20 cellular contexts compared by ENCODE assay signal in the genomic region with DNA sequence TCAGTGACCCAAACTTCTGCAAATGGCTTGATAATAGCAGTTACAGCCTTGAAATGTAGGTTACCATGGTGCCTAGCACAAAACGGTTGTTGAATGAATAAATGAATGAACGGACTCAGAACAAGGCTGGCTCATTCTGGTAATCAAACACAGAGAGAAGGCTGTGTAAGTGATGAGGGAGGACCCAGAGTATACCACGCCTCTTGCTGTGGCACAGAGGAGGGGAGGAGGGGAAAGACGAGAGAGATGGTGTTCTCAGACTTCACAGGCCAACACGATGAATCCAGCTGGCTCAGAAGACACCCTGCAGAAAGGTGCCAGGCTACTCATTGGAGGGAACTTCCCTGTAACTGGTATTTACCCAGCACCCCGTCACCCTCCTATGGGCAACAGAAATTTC.
A peak's percentile ranks its signal among the peaks of the same experiment; 100 is the strongest.
DNase-seq lines count a peak whose midpoint lies in the region; ATAC-seq and TF ChIP-seq lines count a peak whose summit lies in the region.
"Had no signal": no experiment of that assay in that cellular context is flagged by ENCODE, and none has a peak within 500 bp of the region (broad histone marks: within the 10 kb centered on the region; RNA-seq: fewer than 3 reads in every experiment).

No MANE protein-coding gene starts in this region.

- peak; percentile 44 for DNase-seq in AG10803 (ENCODE audit: low read depth)
- DNase-seq in fibroblast of peridontal ligament (ENCODE audit: extremely low read depth) = peak; percentile 17
- peak; percentile 91 for DNase-seq in pons (ENCODE audit: low spot score)
- DNase-seq in NCI-H510A (lab: John Stamatoyannopoulos, UW) = no peak
- no peak for DNase-seq in activated CD4-positive, CD25-positive, alpha-beta regulatory T cell treated with anti-CD3 and anti-CD28 coated beads, Interleukin-2, amount 50 U/mL, for 72 hours
- DNase-seq in germinal center (ENCODE audit: low spot score) = no peak
- DNase-seq: DMS 273 treated with DMSO at 0.1 percent for 48 hours, GF-D8, MV-4-11, NCI-H1417, NCI-H1930, NCI-H2171, NCI-H446 treated with DMSO at 0.1 percent for 48 hours, NCI-H748 treated with DMSO at 0.1 percent for 48 hours, PC-9 had no signal

- TF ChIP-seq CTCF in AG10803 (conservative IDR thresholded peaks at IDR 0.05; ENCODE audit: low read length) = no peak
- no peak for TF ChIP-seq CTCF in OCI-LY3 (IDR thresholded peaks at IDR 0.05; ENCODE audit: low read depth, low read length)

- no peak overlapping the region for H3K9ac ChIP-seq in OCI-LY3 (ENCODE audit: low read length)

- peak overlapping the region; percentile 41 for H2AFZ ChIP-seq in OCI-LY3 (ENCODE audit: low read depth, low read length)
- H2AFZ ChIP-seq: PC-9 had no signal

- H4K20me1 ChIP-seq in OCI-LY3 (ENCODE audit: insufficient read depth, low read length) = no peaks in the 10 kb centered on the region

- H3K4me3 ChIP-seq in AG10803 (ENCODE audit: low read length) = no peak overlapping the region
- no peak overlapping the region for H3K4me3 ChIP-seq in OCI-LY3 (ENCODE audit: low read length)
- H3K4me3 ChIP-seq: PC-9, SJSA1 had no signal

- H3K27ac ChIP-seq in OCI-LY3 (ENCODE audit: low read length) = peak overlapping the region; percentile 16; the same call in 1 of the 2 replicates
- H3K27ac ChIP-seq: 22Rv1, PC-9, SJSA1 had no signal

- H3K4me2 ChIP-seq in OCI-LY3 (ENCODE audit: low read length) = peak overlapping the region; percentile 46
- H3K4me2 ChIP-seq: PC-9 had no signal

- no peaks in the 10 kb centered on the region for H3K27me3 ChIP-seq in OCI-LY3 (ENCODE audit: low read depth, low read length)
- H3K27me3 ChIP-seq: SJSA1 had no signal

- no peak for ATAC-seq in GM18519 (IDR thresholded peaks at IDR 0.05; ENCODE audit: low FRiP score, unreplicated experiment)
- ATAC-seq: HCT116 had no signal

- H3K4me1 ChIP-seq in OCI-LY3 (ENCODE audit: low read length) = peaks cover 17% of the 10 kb centered on the region
- H3K4me1 ChIP-seq: SJSA1 had no signal

- no peaks in the 10 kb centered on the region for H3K9me3 ChIP-seq in OCI-LY3 (ENCODE audit: insufficient read depth, low read length)
- H3K9me3 ChIP-seq: SJSA1 had no signal

- H3K79me2 ChIP-seq in OCI-LY3 (ENCODE audit: low read length) = no peaks in the 10 kb centered on the region

- no peaks in the 10 kb centered on the region for H3K36me3 ChIP-seq in OCI-LY3 (replicated peaks; ENCODE audit: low read depth, low read length)
- H3K36me3 ChIP-seq: SJSA1 had no signal

Comparison
In these comparisons a context has a peak if more than half of its experiments do, and no peak if none do; other contexts are left out.
1. DNase-seq: peak in AG10803 (single experiment), fibroblast of peridontal ligament (single experiment) and pons (single experiment); none in NCI-H510A (single experiment), activated CD4-positive, CD25-positive, alpha-beta regulatory T cell treated with anti-CD3 and anti-CD28 coated beads, Interleukin-2, amount 50 U/mL, for 72 hours (single experiment) and germinal center (single experiment).